ENCODE assay signal across 1 cellular context in the genomic region with DNA sequence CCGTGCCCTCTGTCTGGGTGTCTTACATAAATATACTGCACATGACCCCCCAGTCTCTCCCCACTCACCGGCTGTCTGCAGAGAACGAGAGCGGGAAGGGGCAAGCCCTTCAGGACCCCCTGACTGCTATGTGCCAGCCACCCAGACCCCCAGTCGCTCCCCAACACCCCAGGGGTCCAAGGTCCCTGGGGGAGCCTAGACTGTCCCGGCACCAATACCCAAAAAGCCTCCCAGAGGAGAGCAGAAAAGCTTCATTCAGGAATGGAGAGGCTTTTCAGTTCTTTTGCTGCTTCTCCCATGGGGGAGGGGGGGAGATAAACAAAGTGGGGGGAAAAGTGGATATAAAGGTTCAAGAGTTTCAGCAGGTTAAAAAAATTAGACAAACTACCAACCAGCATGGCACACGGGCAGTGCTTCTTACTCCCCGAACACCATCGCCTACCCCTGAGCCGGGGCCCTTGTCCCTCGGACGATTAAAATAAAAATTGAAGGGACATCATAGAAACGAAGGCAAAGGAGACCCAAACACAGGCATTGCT.
TF ChIP-seq lines count a peak whose summit lies in the region.

No MANE protein-coding gene starts in this region.

TF ChIP-seq in H1, 55 proteins besides CTCF, POLR2A, EP300 and RAD21 (continued from another document):
- TF ChIP-seq HDAC2 (IDR thresholded peaks at IDR 0.05; ENCODE audit: borderline replicate concordance in 1 of 2, low read depth in 2 of 2, low read length in 2 of 2) = no peak
- no peak for TF ChIP-seq SAP30 (IDR thresholded peaks at IDR 0.05; ENCODE audit: insufficient read depth, insufficient replicate concordance, low read length)
- no peak for TF ChIP-seq GABPA (IDR thresholded peaks at IDR 0.05; ENCODE audit: borderline replicate concordance, insufficient read depth, low read length)
- no peak for TF ChIP-seq KDM5A (IDR thresholded peaks at IDR 0.05; ENCODE audit: low read length)
- TF ChIP-seq ATF2 (IDR thresholded peaks at IDR 0.05; ENCODE audit: low read length) = no peak
- TF ChIP-seq SP1 (IDR thresholded peaks at IDR 0.05; ENCODE audit: low read depth, low read length) = no peak
- TF ChIP-seq TEAD4 (IDR thresholded peaks at IDR 0.05; ENCODE audit: low read depth, low read length) = no peak
- TF ChIP-seq RNF2 (IDR thresholded peaks at IDR 0.05; ENCODE audit: borderline replicate concordance, low read depth, low read length, missing control alignments, poor library complexity, severe bottlenecking) = no peak
- TF ChIP-seq TAF1 (IDR thresholded peaks at IDR 0.05; ENCODE audit: low read depth, low read length) = no peak
- TF ChIP-seq BACH1 (IDR thresholded peaks at IDR 0.05; ENCODE audit: low read length) = no peak
- TF ChIP-seq KDM1A (IDR thresholded peaks at IDR 0.05; ENCODE audit: borderline replicate concordance, low read length) = no peak
- TF ChIP-seq CREB1 (IDR thresholded peaks at IDR 0.05) = no peak
